ENCODE assay signal across 37 cellular contexts in genomic region chr6:6169141-6169540, GRCh38.
"Had no signal": no experiment of that assay in that cellular context is flagged by ENCODE, and none has a peak within 500 bp of the region (broad histone marks: within the 10 kb centered on the region; RNA-seq: fewer than 3 reads in every experiment).

No MANE protein-coding gene starts in this region.

- H3K4me3 ChIP-seq: Peyer's patch had no signal

- H3K36me3 Mint-ChIP-seq: activated CD8-positive, alpha-beta memory T cell treated with anti-CD3 and anti-CD28 coated beads, Interleukin-2, amount 10 ng/mL, durations not matched to agents 7 days and 5 days; activated naive CD4-positive, alpha-beta T cell treated with anti-CD3 and anti-CD28 coated beads, Interleukin-2, amount 10 ng/mL, durations not matched to agents 7 days and 5 days; activated naive CD8-positive, alpha-beta T cell; brain; T-cell had no signal

- ATAC-seq: activated CD8-positive, alpha-beta memory T cell treated with anti-CD3 and anti-CD28 coated beads, Interleukin-2, amount 10 ng/mL, durations not matched to agents 7 days and 5 days; activated naive CD8-positive, alpha-beta T cell treated with anti-CD3 and anti-CD28 coated beads, Interleukin-2, amount 50 U/mL, for 24 hours; PC-3; Right ventricle myocardium inferior; SK-N-SH treated with all-trans-retinoic acid at 6 μM for 48 hours; T-cell; T-helper 17 cell had no signal

- H3K4me1 ChIP-seq: Peyer's patch had no signal

- H3K9me3 ChIP-seq: Peyer's patch had no signal

- H3K9ac ChIP-seq: KMS-11 had no signal

- H3K27me3 Mint-ChIP-seq: activated CD8-positive, alpha-beta memory T cell treated with anti-CD3 and anti-CD28 coated beads, Interleukin-2, amount 10 ng/mL, durations not matched to agents 7 days and 5 days; activated naive CD8-positive, alpha-beta T cell treated with anti-CD3 and anti-CD28 coated beads, Interleukin-2, amount 50 U/mL, for 24 hours had no signal

- H3K27ac ChIP-seq: KMS-11, Peyer's patch, RWPE1, VCaP had no signal

- DNase-seq: activated CD4-positive, alpha-beta memory T cell treated with anti-CD3 and anti-CD28 coated beads, Interleukin-2, amount 10 ng/mL, durations not matched to agents 7 days and 5 days; activated CD4-positive, alpha-beta T cell treated with anti-CD3 and anti-CD28 coated beads for 1 hour; activated CD4-positive, alpha-beta T cell treated with anti-CD3 and anti-CD28 coated beads for 48 hours; activated CD4-positive, CD25-positive, alpha-beta regulatory T cell; activated CD8-positive, alpha-beta memory T cell treated with anti-CD3 and anti-CD28 coated beads for 24 hours; activated CD8-positive, alpha-beta memory T cell treated with anti-CD3 and anti-CD28 coated beads, Interleukin-2, amount 10 ng/mL, durations not matched to agents 7 days and 5 days; activated CD8-positive, alpha-beta memory T cell treated with anti-CD3 and anti-CD28 coated beads, Interleukin-2, amount 50 U/mL, for 48 hours; activated effector memory CD4-positive, alpha-beta T cell treated with Interleukin-2 at 50 U/mL for 16 hours; activated naive CD4-positive, alpha-beta T cell treated with anti-CD3 and anti-CD28 coated beads, Interleukin-2, amount 10 ng/mL, durations not matched to agents 7 days and 5 days; activated naive CD8-positive, alpha-beta T cell treated with anti-CD3 and anti-CD28 coated beads, Interleukin-2, amount 50 U/mL, for 24 hours; activated T-cell treated with anti-CD3 and anti-CD28 coated beads, Interleukin-2, amount 50 U/mL, for 48 hours; anterior cingulate cortex; caudate nucleus; cerebellar nuclear complex; MM.1S; MV-4-11; NCI-H1092; NCI-H1436 treated with DMSO at 0.1 percent for 48 hours; NCI-H1694 treated with DMSO at 0.1 percent for 48 hours; NCI-H2029; NCI-H2107; NCI-H2171 treated with DMSO at 0.1 percent for 48 hours; NCI-H2227 treated with DMSO at 0.1 percent for 48 hours; NCI-H524 treated with DMSO at 0.1 percent for 48 hours; PC-3; Peyer's patch; SIG-M5; T-cell; T-helper 17 cell; T-helper 9 cell had no signal

- H3K27ac Mint-ChIP-seq: activated CD4-positive, alpha-beta memory T cell treated with anti-CD3 and anti-CD28 coated beads, Interleukin-2, amount 10 ng/mL, durations not matched to agents 7 days and 5 days; activated CD8-positive, alpha-beta memory T cell treated with anti-CD3 and anti-CD28 coated beads, Interleukin-2, amount 10 ng/mL, durations not matched to agents 7 days and 5 days; activated naive CD4-positive, alpha-beta T cell treated with anti-CD3 and anti-CD28 coated beads, Interleukin-2, amount 10 ng/mL, durations not matched to agents 7 days and 5 days; activated naive CD8-positive, alpha-beta T cell; activated naive CD8-positive, alpha-beta T cell treated with anti-CD3 and anti-CD28 coated beads, Interleukin-2, amount 50 U/mL, for 24 hours; brain; T-cell; T-helper 17 cell had no signal

- H3K9me3 Mint-ChIP-seq: activated CD4-positive, alpha-beta memory T cell treated with anti-CD3 and anti-CD28 coated beads, Interleukin-2, amount 10 ng/mL, durations not matched to agents 7 days and 5 days; activated naive CD4-positive, alpha-beta T cell treated with anti-CD3 and anti-CD28 coated beads, Interleukin-2, amount 10 ng/mL, durations not matched to agents 7 days and 5 days; activated naive CD8-positive, alpha-beta T cell treated with anti-CD3 and anti-CD28 coated beads, Interleukin-2, amount 50 U/mL, for 24 hours; brain; T-cell had no signal

- H3K4me2 ChIP-seq: KMS-11 had no signal

- H3K4me1 Mint-ChIP-seq: activated CD4-positive, alpha-beta memory T cell treated with anti-CD3 and anti-CD28 coated beads, Interleukin-2, amount 10 ng/mL, durations not matched to agents 7 days and 5 days; activated CD8-positive, alpha-beta memory T cell treated with anti-CD3 and anti-CD28 coated beads, Interleukin-2, amount 10 ng/mL, durations not matched to agents 7 days and 5 days; activated naive CD4-positive, alpha-beta T cell treated with anti-CD3 and anti-CD28 coated beads, Interleukin-2, amount 10 ng/mL, durations not matched to agents 7 days and 5 days; activated naive CD8-positive, alpha-beta T cell treated with anti-CD3 and anti-CD28 coated beads, Interleukin-2, amount 50 U/mL, for 24 hours; brain; T-cell; T-helper 17 cell had no signal

- H3K36me3 ChIP-seq: Peyer's patch had no signal

- H3K27me3 ChIP-seq: Peyer's patch had no signal

- H3K4me3 Mint-ChIP-seq: activated CD4-positive, alpha-beta memory T cell treated with anti-CD3 and anti-CD28 coated beads, Interleukin-2, amount 10 ng/mL, durations not matched to agents 7 days and 5 days; activated CD8-positive, alpha-beta memory T cell treated with anti-CD3 and anti-CD28 coated beads, Interleukin-2, amount 10 ng/mL, durations not matched to agents 7 days and 5 days; activated naive CD4-positive, alpha-beta T cell treated with anti-CD3 and anti-CD28 coated beads, Interleukin-2, amount 10 ng/mL, durations not matched to agents 7 days and 5 days; activated naive CD8-positive, alpha-beta T cell; activated naive CD8-positive, alpha-beta T cell treated with anti-CD3 and anti-CD28 coated beads, Interleukin-2, amount 50 U/mL, for 24 hours; brain; T-cell; T-helper 17 cell had no signal
